In the genomic region with DNA sequence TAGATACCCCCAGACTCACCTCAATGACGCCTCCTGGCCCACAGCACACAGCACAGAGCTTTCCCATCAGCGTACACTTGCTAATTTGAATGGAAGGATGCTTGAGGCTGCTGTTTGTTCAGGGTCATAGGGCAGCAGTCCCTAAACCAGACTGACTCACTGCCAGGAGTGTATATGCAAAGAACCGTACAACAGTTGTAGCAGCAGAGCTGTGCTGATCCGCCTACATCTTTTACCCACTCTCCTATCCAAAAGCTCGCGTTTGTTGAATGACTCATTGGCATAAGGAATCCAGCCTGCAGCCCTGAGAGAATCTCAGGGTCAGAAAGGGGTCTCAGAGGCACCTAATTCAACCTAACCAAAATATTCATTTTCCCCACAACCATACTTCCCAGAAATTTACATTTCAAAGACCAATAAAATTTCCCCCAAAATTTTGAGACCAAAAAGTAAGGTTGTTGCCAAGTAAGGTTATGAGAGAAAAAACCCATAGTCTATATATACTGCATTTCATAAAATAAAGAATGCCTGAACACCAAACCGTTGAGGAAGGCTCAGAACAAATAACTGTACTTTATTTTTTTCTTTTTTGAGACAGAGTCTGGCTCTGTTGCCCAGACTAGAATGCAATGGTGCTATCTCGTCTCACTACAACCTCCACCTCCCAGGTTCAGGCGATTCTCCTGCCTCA, we compare ENCODE assay signal across 1 cellular context.
TF ChIP-seq lines count a peak whose summit lies in the region.

No MANE protein-coding gene starts in this region.

TF ChIP-seq in GM12878, 131 proteins besides CTCF, POLR2A, EP300 and RAD21:
- TF ChIP-seq SMARCA5 (IDR thresholded peaks at IDR 0.05) (no peak), KAT2A (conservative IDR thresholded peaks at IDR 0.05; ENCODE audit: control insufficient read depth, low read depth, low read length) (no peak), MTA2 (IDR thresholded peaks at IDR 0.05; ENCODE audit: low read depth) (no peak), ZNF24 (IDR thresholded peaks at IDR 0.05) (no peak), RB1 (IDR thresholded peaks at IDR 0.05; ENCODE audit: borderline replicate concordance) (no peak), ZNF207 (IDR thresholded peaks at IDR 0.05; ENCODE audit: borderline replicate concordance) (no peak), MYB (IDR thresholded peaks at IDR 0.05; ENCODE audit: borderline replicate concordance, low read depth, low read length) (no peak), SUPT20H (IDR thresholded peaks at IDR 0.05; ENCODE audit: borderline replicate concordance, control insufficient read depth, low read depth, low read length) (no peak), HDAC6 (IDR thresholded peaks at IDR 0.05; ENCODE audit: unreplicated experiment) (no peak), MYC (IDR thresholded peaks at IDR 0.05; ENCODE audit: insufficient read depth, insufficient read length, insufficient replicate concordance, low read length, severe bottlenecking) (no peak), RBBP5 (conservative IDR thresholded peaks at IDR 0.05) (no peak), NFXL1 (IDR thresholded peaks at IDR 0.05; ENCODE audit: borderline replicate concordance) (no peak)
- TF ChIP-seq, protein P1, sequence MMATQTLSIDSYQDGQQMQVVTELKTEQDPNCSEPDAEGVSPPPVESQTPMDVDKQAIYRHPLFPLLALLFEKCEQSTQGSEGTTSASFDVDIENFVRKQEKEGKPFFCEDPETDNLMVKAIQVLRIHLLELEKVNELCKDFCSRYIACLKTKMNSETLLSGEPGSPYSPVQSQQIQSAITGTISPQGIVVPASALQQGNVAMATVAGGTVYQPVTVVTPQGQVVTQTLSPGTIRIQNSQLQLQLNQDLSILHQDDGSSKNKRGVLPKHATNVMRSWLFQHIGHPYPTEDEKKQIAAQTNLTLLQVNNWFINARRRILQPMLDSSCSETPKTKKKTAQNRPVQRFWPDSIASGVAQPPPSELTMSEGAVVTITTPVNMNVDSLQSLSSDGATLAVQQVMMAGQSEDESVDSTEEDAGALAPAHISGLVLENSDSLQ (IDR thresholded peaks at IDR 0.05), result no peak
- TF ChIP-seq, protein P2, sequence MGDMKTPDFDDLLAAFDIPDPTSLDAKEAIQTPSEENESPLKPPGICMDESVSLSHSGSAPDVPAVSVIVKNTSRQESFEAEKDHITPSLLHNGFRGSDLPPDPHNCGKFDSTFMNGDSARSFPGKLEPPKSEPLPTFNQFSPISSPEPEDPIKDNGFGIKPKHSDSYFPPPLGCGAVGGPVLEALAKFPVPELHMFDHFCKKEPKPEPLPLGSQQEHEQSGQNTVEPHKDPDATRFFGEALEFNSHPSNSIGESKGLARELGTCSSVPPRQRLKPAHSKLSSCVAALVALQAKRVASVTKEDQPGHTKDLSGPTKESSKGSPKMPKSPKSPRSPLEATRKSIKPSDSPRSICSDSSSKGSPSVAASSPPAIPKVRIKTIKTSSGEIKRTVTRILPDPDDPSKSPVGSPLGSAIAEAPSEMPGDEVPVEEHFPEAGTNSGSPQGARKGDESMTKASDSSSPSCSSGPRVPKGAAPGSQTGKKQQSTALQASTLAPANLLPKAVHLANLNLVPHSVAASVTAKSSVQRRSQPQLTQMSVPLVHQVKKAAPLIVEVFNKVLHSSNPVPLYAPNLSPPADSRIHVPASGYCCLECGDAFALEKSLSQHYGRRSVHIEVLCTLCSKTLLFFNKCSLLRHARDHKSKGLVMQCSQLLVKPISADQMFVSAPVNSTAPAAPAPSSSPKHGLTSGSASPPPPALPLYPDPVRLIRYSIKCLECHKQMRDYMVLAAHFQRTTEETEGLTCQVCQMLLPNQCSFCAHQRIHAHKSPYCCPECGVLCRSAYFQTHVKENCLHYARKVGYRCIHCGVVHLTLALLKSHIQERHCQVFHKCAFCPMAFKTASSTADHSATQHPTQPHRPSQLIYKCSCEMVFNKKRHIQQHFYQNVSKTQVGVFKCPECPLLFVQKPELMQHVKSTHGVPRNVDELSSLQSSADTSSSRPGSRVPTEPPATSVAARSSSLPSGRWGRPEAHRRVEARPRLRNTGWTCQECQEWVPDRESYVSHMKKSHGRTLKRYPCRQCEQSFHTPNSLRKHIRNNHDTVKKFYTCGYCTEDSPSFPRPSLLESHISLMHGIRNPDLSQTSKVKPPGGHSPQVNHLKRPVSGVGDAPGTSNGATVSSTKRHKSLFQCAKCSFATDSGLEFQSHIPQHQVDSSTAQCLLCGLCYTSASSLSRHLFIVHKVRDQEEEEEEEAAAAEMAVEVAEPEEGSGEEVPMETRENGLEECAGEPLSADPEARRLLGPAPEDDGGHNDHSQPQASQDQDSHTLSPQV (IDR thresholded peaks at IDR 0.05), result no peak
- TF ChIP-seq, protein P3, sequence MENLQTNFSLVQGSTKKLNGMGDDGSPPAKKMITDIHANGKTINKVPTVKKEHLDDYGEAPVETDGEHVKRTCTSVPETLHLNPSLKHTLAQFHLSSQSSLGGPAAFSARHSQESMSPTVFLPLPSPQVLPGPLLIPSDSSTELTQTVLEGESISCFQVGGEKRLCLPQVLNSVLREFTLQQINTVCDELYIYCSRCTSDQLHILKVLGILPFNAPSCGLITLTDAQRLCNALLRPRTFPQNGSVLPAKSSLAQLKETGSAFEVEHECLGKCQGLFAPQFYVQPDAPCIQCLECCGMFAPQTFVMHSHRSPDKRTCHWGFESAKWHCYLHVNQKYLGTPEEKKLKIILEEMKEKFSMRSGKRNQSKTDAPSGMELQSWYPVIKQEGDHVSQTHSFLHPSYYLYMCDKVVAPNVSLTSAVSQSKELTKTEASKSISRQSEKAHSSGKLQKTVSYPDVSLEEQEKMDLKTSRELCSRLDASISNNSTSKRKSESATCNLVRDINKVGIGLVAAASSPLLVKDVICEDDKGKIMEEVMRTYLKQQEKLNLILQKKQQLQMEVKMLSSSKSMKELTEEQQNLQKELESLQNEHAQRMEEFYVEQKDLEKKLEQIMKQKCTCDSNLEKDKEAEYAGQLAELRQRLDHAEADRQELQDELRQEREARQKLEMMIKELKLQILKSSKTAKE (IDR thresholded peaks at IDR 0.05; ENCODE audit: low read depth, poor library complexity, severe bottlenecking), result no peak
- TF ChIP-seq, protein P4, sequence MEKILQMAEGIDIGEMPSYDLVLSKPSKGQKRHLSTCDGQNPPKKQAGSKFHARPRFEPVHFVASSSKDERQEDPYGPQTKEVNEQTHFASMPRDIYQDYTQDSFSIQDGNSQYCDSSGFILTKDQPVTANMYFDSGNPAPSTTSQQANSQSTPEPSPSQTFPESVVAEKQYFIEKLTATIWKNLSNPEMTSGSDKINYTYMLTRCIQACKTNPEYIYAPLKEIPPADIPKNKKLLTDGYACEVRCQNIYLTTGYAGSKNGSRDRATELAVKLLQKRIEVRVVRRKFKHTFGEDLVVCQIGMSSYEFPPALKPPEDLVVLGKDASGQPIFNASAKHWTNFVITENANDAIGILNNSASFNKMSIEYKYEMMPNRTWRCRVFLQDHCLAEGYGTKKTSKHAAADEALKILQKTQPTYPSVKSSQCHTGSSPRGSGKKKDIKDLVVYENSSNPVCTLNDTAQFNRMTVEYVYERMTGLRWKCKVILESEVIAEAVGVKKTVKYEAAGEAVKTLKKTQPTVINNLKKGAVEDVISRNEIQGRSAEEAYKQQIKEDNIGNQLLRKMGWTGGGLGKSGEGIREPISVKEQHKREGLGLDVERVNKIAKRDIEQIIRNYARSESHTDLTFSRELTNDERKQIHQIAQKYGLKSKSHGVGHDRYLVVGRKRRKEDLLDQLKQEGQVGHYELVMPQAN (conservative IDR thresholded peaks at IDR 0.05), result no peak
- TF ChIP-seq, protein P5, sequence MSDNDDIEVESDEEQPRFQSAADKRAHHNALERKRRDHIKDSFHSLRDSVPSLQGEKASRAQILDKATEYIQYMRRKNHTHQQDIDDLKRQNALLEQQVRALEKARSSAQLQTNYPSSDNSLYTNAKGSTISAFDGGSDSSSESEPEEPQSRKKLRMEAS (IDR thresholded peaks at IDR 0.05; ENCODE audit: low read depth, low read length), result no peak
- TF ChIP-seq, protein P6, sequence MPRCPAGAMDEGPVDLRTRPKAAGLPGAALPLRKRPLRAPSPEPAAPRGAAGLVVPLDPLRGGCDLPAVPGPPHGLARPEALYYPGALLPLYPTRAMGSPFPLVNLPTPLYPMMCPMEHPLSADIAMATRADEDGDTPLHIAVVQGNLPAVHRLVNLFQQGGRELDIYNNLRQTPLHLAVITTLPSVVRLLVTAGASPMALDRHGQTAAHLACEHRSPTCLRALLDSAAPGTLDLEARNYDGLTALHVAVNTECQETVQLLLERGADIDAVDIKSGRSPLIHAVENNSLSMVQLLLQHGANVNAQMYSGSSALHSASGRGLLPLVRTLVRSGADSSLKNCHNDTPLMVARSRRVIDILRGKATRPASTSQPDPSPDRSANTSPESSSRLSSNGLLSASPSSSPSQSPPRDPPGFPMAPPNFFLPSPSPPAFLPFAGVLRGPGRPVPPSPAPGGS (IDR thresholded peaks at IDR 0.05; ENCODE audit: borderline replicate concordance, insufficient read depth, low read depth, low read length, poor library complexity, severe bottlenecking), result no peak
